16 cellular contexts compared by ENCODE assay signal in the genomic region with DNA sequence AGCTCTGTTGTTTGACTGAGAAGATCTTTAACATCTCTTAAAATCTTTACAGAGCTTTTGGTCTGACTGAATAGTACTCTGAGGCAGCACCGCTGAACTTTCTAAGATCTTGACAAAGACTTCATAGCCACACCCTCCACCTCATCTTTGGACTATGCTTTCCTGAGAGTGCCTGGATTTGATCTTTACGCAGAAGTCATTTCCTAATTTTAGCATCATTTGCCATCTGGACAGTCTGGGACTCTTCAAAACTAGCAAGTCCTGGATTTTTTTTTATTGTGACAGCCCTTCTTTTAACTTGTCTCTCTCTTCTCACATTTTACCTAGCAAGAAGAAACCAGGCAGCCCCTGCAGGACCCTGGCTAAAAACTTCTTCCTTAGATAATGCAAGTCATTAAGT.
DNase-seq lines count a peak whose midpoint lies in the region; ATAC-seq and TF ChIP-seq lines count a peak whose summit lies in the region.
"Had no signal": no experiment of that assay in that cellular context is flagged by ENCODE, and none has a peak within 500 bp of the region (broad histone marks: within the 10 kb centered on the region; RNA-seq: fewer than 3 reads in every experiment).

No MANE protein-coding gene starts in this region.

- WGBS in mammary epithelial cell (ENCODE audit: low coverage, missing lambda C conversion rate): 96% methylated on average over 2 of the region's 2 CpGs
- 92% methylated on average over 2 of the region's 2 CpGs for WGBS in endodermal cell (ENCODE audit: insufficient coverage in 1 of 2, insufficient read length in 1 of 2), 2 experiments

- peaks cover 27% of the 10 kb centered on the region for H3K4me1 Mint-ChIP-seq in MCF 10A (ENCODE audit: insufficient read depth, unreplicated experiment)
- H3K4me1 Mint-ChIP-seq in endodermal cell: peaks cover 7% of the 10 kb centered on the region

- H3K27me3 Mint-ChIP-seq in MCF 10A (ENCODE audit: insufficient read depth, unreplicated experiment) (no peaks in the 10 kb centered on the region), endodermal cell (ENCODE audit: insufficient read depth) (no peaks in the 10 kb centered on the region)

- no peaks in the 10 kb centered on the region for H3K27me3 ChIP-seq in mammary epithelial cell (ENCODE audit: insufficient read depth, low read length)
- H3K27me3 ChIP-seq in endodermal cell (ENCODE audit: control insufficient read depth, insufficient read depth, low read length, poor library complexity, severe bottlenecking): no peaks in the 10 kb centered on the region
- H3K27me3 ChIP-seq in uterus: no peaks in the 10 kb centered on the region
- no peaks in the 10 kb centered on the region for H3K27me3 ChIP-seq in WERI-Rb-1 (ENCODE audit: insufficient read depth, low read depth, severe bottlenecking)
- H3K27me3 ChIP-seq: left lung, stomach had no signal

- ATAC-seq in left colon: peak; percentile 27
- ATAC-seq in GM18873 (IDR thresholded peaks at IDR 0.05; ENCODE audit: low FRiP score, unreplicated experiment): no peak
- ATAC-seq: A549 had no signal

- no peak overlapping the region for H3K4me2 ChIP-seq in mammary epithelial cell (ENCODE audit: insufficient read depth, low read depth, low read length)
- H3K4me2 ChIP-seq: A549 had no signal

- BruUV-seq in MCF 10A (replicated peaks; lab: Mats Ljungman, UMichigan) (no TSS peak), mammary epithelial cell (replicated peaks; lab: Mats Ljungman, UMichigan) (no TSS peak)

- POLR2A ChIA-PET in MCF 10A (lab: Yijun Ruan, JAX): interaction anchor here (0.6 kb wide), 1 partner anchor 642 kb away, joined by 3 read pairs; no protein-coding TSS in a partner anchor

- no peak overlapping the region for H3K4me3 Mint-ChIP-seq in MCF 10A (ENCODE audit: unreplicated experiment)
- no peak overlapping the region for H3K4me3 Mint-ChIP-seq in endodermal cell
- H3K4me3 Mint-ChIP-seq: neural crest cell had no signal

- intact Hi-C loops in MCF 10A (cut with micrococcal nuclease) (no loop called here), mammary epithelial cell (cut with micrococcal nuclease) (no loop called here), left colon (cut with DNase I, micrococcal nuclease) (no loop called here), uterus (cut with DNase I; ENCODE audit: low total_unique reads) (no loop called here)

- H3K4me1 ChIP-seq in mammary epithelial cell (ENCODE audit: insufficient read depth, low read length) (peaks cover 23% of the 10 kb centered on the region), endodermal cell (ENCODE audit: control insufficient read depth, insufficient read depth, low read length) (peaks cover 7% of the 10 kb centered on the region), uterus (no peaks in the 10 kb centered on the region)
- H3K4me1 ChIP-seq: A549, left lung, stomach had no signal

- in situ Hi-C loops in mammary epithelial cell (cut with MboI; ENCODE audit: low sequenced_read_pairs in 2 of 2): no loop called here

- H3K27ac Mint-ChIP-seq in MCF 10A (ENCODE audit: low read depth, unreplicated experiment) (peak overlapping the region; percentile 44), endodermal cell (no peak overlapping the region)

- H3K36me3 ChIP-seq in mammary epithelial cell (ENCODE audit: insufficient read depth, low read length): no peaks in the 10 kb centered on the region
- H3K36me3 ChIP-seq in endodermal cell (ENCODE audit: control insufficient read depth, insufficient read depth, low read length): no peaks in the 10 kb centered on the region
- H3K36me3 ChIP-seq in uterus: no peaks in the 10 kb centered on the region
- H3K36me3 ChIP-seq in WERI-Rb-1: no peaks in the 10 kb centered on the region; the same call in none of the 2 replicates

- no peak overlapping the region for H3K9ac ChIP-seq in mammary epithelial cell (ENCODE audit: insufficient read depth, low read length)
- no peak overlapping the region for H3K9ac ChIP-seq in endodermal cell (ENCODE audit: extremely low read depth, low read length, poor library complexity, severe bottlenecking)

- H4K20me1 ChIP-seq in mammary epithelial cell (ENCODE audit: insufficient read depth, low read length): no peaks in the 10 kb centered on the region

- H3K9me3 ChIP-seq in mammary epithelial cell (replicated peaks; ENCODE audit: insufficient read depth, low read length): peaks cover 13% of the 10 kb centered on the region
- no peaks in the 10 kb centered on the region for H3K9me3 ChIP-seq in endodermal cell (ENCODE audit: control insufficient read depth, low read length)
- no peaks in the 10 kb centered on the region for H3K9me3 ChIP-seq in uterus
- peaks cover 5% of the 10 kb centered on the region for H3K9me3 ChIP-seq in WERI-Rb-1 (ENCODE audit: severe bottlenecking)

- DNase-seq in MCF 10A (ENCODE audit: unreplicated experiment) (no peak), mammary epithelial cell (no peak), endodermal cell (no peak), left colon (no peak), uterus (peak in 1 of 2 donors; percentile 45), WERI-Rb-1 (no peak), NCI-H446 (lab: John Stamatoyannopoulos, UW) (no peak)
- DNase-seq: activated naive CD4-positive, alpha-beta T cell; hippocampal formation; stomach had no signal

- H2AFZ ChIP-seq in mammary epithelial cell (ENCODE audit: low read depth, low read length): no peak overlapping the region

- H3K9me3 Mint-ChIP-seq in MCF 10A (ENCODE audit: unreplicated experiment) (peaks cover 24% of the 10 kb centered on the region), endodermal cell (no peaks in the 10 kb centered on the region)

- TF ChIP-seq CTCF in MCF 10A (IDR thresholded peaks at IDR 0.05; ENCODE audit: unreplicated experiment) (no peak), mammary epithelial cell (conservative IDR thresholded peaks at IDR 0.05 in 1 of 2, IDR thresholded peaks at IDR 0.05 in 1 of 2; ENCODE audit: extremely low read depth in 1 of 2, insufficient read depth in 1 of 2, low read depth in 1 of 2, low read length in 2 of 2) (no peak), endodermal cell (conservative IDR thresholded peaks at IDR 0.05) (no peak), uterus (IDR thresholded peaks at IDR 0.05) (no peak), WERI-Rb-1 (IDR thresholded peaks at IDR 0.05; ENCODE audit: low read depth, low read length) (no peak)

- dilution Hi-C loops in mammary epithelial cell (cut with HindIII; ENCODE audit: low sequenced_read_pairs): no loop called here

- no peak overlapping the region for H3K4me3 ChIP-seq in mammary epithelial cell (replicated peaks in 1 of 3; ENCODE audit: insufficient read depth in 1 of 3, low read depth in 2 of 3, low read length in 3 of 3)
- H3K4me3 ChIP-seq in endodermal cell (ENCODE audit: low read length): no peak overlapping the region
- no peak overlapping the region for H3K4me3 ChIP-seq in uterus
- H3K4me3 ChIP-seq in WERI-Rb-1 (ENCODE audit: low read depth, low read length): no peak overlapping the region
- H3K4me3 ChIP-seq: A549, left lung, SK-N-MC, skin epidermis, stomach had no signal

- CTCF ChIA-PET in MCF 10A (lab: Yijun Ruan, JAX): interaction anchor here (0.5 to 1.2 kb wide), 3 partner anchors 16 to 451 kb away, joined by 3 to 4 read pairs (median 3); no protein-coding TSS in a partner anchor
- CTCF ChIA-PET in mammary epithelial cell (lab: Charles Lee; ENCODE audit: low non-redundant PET): no interaction called here

- TF ChIP-seq POLR2A in uterus (IDR thresholded peaks at IDR 0.05): no peak

- H3K27ac ChIP-seq in mammary epithelial cell (ENCODE audit: insufficient read depth, low read depth, low read length): no peak overlapping the region
- H3K27ac ChIP-seq in endodermal cell (ENCODE audit: low read depth, low read length): peak overlapping the region; percentile 24
- H3K27ac ChIP-seq in uterus: peak overlapping the region; percentile 73 to 75
- no peak overlapping the region for H3K27ac ChIP-seq in WERI-Rb-1
- H3K27ac ChIP-seq: A549, left lung, SK-N-MC had no signal

- H3K36me3 Mint-ChIP-seq in MCF 10A (ENCODE audit: insufficient read depth, unreplicated experiment) (peaks cover 32% of the 10 kb centered on the region), endodermal cell (ENCODE audit: low read depth) (no peaks in the 10 kb centered on the region)

- H3K79me2 ChIP-seq in mammary epithelial cell (ENCODE audit: insufficient read depth, low read length): no peaks in the 10 kb centered on the region

Comparison
In these comparisons a context has a peak if more than half of its experiments do, and no peak if none do; other contexts are left out.
1. H3K27ac ChIP-seq: peak in endodermal cell (single experiment) and uterus (2 of 2); none in mammary epithelial cell (single experiment) and WERI-Rb-1 (single experiment).